21 cellular contexts compared by ENCODE assay signal in genomic region chr22:21970037-21970799, GRCh38. TPM values are rescaled to one million over a fixed set of nuclear protein-coding genes. Genes with fewer than 3 reads are reported as not detected.
DNase-seq lines count a peak whose midpoint lies in the region; ATAC-seq, FAIRE-seq and TF ChIP-seq lines count a peak whose summit lies in the region.
"Had no signal": no experiment of that assay in that cellular context is flagged by ENCODE, and none has a peak within 500 bp of the region (broad histone marks: within the 10 kb centered on the region; RNA-seq: fewer than 3 reads in every experiment).

No MANE protein-coding gene starts in this region.

- no peak for DNase-seq in HepG2 (ENCODE audit: low spot score)
- no peak for DNase-seq in right lobe of liver
- peak; percentile 74 for DNase-seq in epithelial cell of esophagus (ENCODE audit: low read depth)
- no peak for DNase-seq in keratinocyte (ENCODE audit: low read depth, low spot score)
- no peak for DNase-seq in urothelium cell line (ENCODE audit: low spot score)
- DNase-seq in NCI-H69 (lab: John Stamatoyannopoulos, UW), result no peak
- DNase-seq in mesendoderm, result no peak
- DNase-seq: 8988T; CD4-positive, CD25-positive, alpha-beta regulatory T cell; CD8-positive, alpha-beta memory T cell; COR-L47; H7; HFFc6 had no signal

- 96% methylated on average over 7 of the region's 19 CpGs for WGBS in HepG2 (ENCODE audit: low lambda C conversion rate)
- 93% methylated on average over 7 of the region's 19 CpGs for WGBS in right lobe of liver (ENCODE audit: insufficient coverage, low coverage, low lambda C conversion rate, missing lambda C conversion rate)
- WGBS in mesendoderm (ENCODE audit: extremely low coverage, insufficient coverage, low lambda C conversion rate), result 100% methylated on average over 2 of the region's 19 CpGs

- no peak overlapping the region for H3K27ac ChIP-seq in HepG2 (ENCODE audit: extremely low read length, insufficient read depth, low read length)
- H3K27ac ChIP-seq in right lobe of liver, result no peak overlapping the region
- no peak overlapping the region for H3K27ac ChIP-seq in keratinocyte (ENCODE audit: control insufficient read depth, insufficient read depth, low read length)
- no peak overlapping the region for H3K27ac ChIP-seq in mesendoderm (ENCODE audit: low read depth, low read length)
- H3K27ac ChIP-seq: BLaER1 treated with 17β-estradiol and CSF1 and Interleukin-3, amounts not matched to agents 10 nM and 100 nM had no signal

- dilution Hi-C loops in keratinocyte (cut with MboI; ENCODE audit: extremely low pct_ligation_motif_present, low sequenced_read_pairs), result no loop called here

- peaks cover 30 to 84% of the 10 kb centered on the region in 2 experiments for H3K36me3 ChIP-seq in HepG2 (replicated peaks in 1 of 2; ENCODE audit: control insufficient read depth in 1 of 2, insufficient read depth in 2 of 2, low read length in 2 of 2)
- peaks cover 7 to 93% (median 32%) of the 10 kb centered on the region in 4 donors for H3K36me3 ChIP-seq in right lobe of liver
- peaks cover 59 to 60% of the 10 kb centered on the region in 2 experiments for H3K36me3 ChIP-seq in keratinocyte (ENCODE audit: control insufficient read depth in 2 of 2, extremely low read depth in 1 of 2, insufficient read depth in 2 of 2, low read length in 2 of 2)
- H3K36me3 ChIP-seq in mesendoderm (ENCODE audit: control insufficient read depth, insufficient read depth, low read length), result peaks cover 11% of the 10 kb centered on the region

- H4K20me1 ChIP-seq in HepG2 (ENCODE audit: insufficient read depth, low read length) (no peaks in the 10 kb centered on the region), keratinocyte (ENCODE audit: control insufficient read depth, extremely low read depth, insufficient read depth, low read length) (peaks cover 5% of the 10 kb centered on the region)

- H3K56ac ChIP-seq in mesendoderm (ENCODE audit: low read length), result no peak overlapping the region

- no peak overlapping the region for H2BK15ac ChIP-seq in mesendoderm (replicated peaks; ENCODE audit: low read depth)

- H3K27me3 ChIP-seq in HepG2 (ENCODE audit: control insufficient read depth in 1 of 2, insufficient read depth in 2 of 2, low read length in 2 of 2) (no peaks in the 10 kb centered on the region), right lobe of liver (no peaks in the 10 kb centered on the region), keratinocyte (ENCODE audit: control insufficient read depth, extremely low read depth, insufficient read depth, low read length) (no peaks in the 10 kb centered on the region), mesendoderm (ENCODE audit: insufficient read depth, low read length, poor library complexity) (no peaks in the 10 kb centered on the region)
- H3K27me3 ChIP-seq: BLaER1 treated with 17β-estradiol and CSF1 and Interleukin-3, amounts not matched to agents 10 nM and 100 nM had no signal

- TF ChIP-seq POLR2A in HepG2 (IDR thresholded peaks at IDR 0.05; ENCODE audit: insufficient read depth in 1 of 2, low read depth in 2 of 2, low read length in 2 of 2), result no peak
- TF ChIP-seq POLR2A in right lobe of liver (IDR thresholded peaks at IDR 0.05), result no peak

- no peak overlapping the region for H2BK120ac ChIP-seq in mesendoderm (ENCODE audit: low read depth, low read length)

- H2AFZ ChIP-seq in HepG2 (ENCODE audit: low read length) (no peak overlapping the region), keratinocyte (ENCODE audit: control insufficient read depth, low read length) (no peak overlapping the region)
- H2AFZ ChIP-seq: GM23338 had no signal

- no peak overlapping the region for H3K23ac ChIP-seq in mesendoderm (ENCODE audit: low read length)

- H3K18ac ChIP-seq in mesendoderm (ENCODE audit: low read length), result no peak overlapping the region

- H3K4me2 ChIP-seq in HepG2 (ENCODE audit: low read depth, low read length) (no peak overlapping the region), keratinocyte (ENCODE audit: control insufficient read depth, extremely low read depth, insufficient read depth, low read depth, low read length) (no peak overlapping the region), mesendoderm (ENCODE audit: low read length) (no peak overlapping the region)
- H3K4me2 ChIP-seq: BLaER1 treated with 17β-estradiol and CSF1 and Interleukin-3, amounts not matched to agents 10 nM and 100 nM; GM23338 had no signal

- in situ Hi-C loops in HepG2 (cut with HindIII; ENCODE audit: extremely low pct_ligation_motif_present, low pct_unique_long_range_greater_than_20kb), result no loop called here

- no peak for TF ChIP-seq CTCF in HepG2 (CRISPR knock-in tag; IDR thresholded peaks at IDR 0.05)
- TF ChIP-seq CTCF in right lobe of liver (IDR thresholded peaks at IDR 0.05), result no peak
- peak; percentile 24 for TF ChIP-seq CTCF in epithelial cell of esophagus (IDR thresholded peaks at IDR 0.05; ENCODE audit: insufficient read depth, low read depth, low read length, missing control alignments)
- peak; percentile 24 to 58 (median 37) for TF ChIP-seq CTCF in keratinocyte (optimal IDR thresholded peaks at IDR 0.05 in 1 of 3, IDR thresholded peaks at IDR 0.05 in 1 of 3, conservative IDR thresholded peaks at IDR 0.05 in 1 of 3; ENCODE audit: extremely low read depth in 1 of 3, insufficient read depth in 2 of 3, low read length in 3 of 3)

- no peak overlapping the region for H4K8ac ChIP-seq in mesendoderm (ENCODE audit: low read depth, low read length)

- H3K4me3 ChIP-seq in HepG2 (replicated peaks in 1 of 3; ENCODE audit: insufficient read depth in 1 of 3, low read depth in 2 of 3, low read length in 3 of 3) (no peak overlapping the region), right lobe of liver (no peak overlapping the region), epithelial cell of esophagus (ENCODE audit: low read length) (no peak overlapping the region), keratinocyte (ENCODE audit: control insufficient read depth in 2 of 3, extremely low read depth in 1 of 3, insufficient read depth in 2 of 3, low read depth in 1 of 3, low read length in 3 of 3) (no peak overlapping the region), mesendoderm (ENCODE audit: low read length) (no peak overlapping the region)
- H3K4me3 ChIP-seq: BLaER1 treated with 17β-estradiol and CSF1 and Interleukin-3, amounts not matched to agents 10 nM and 100 nM; GM23338 had no signal

- no peaks in the 10 kb centered on the region for H3K9me1 ChIP-seq in keratinocyte (ENCODE audit: control insufficient read depth, extremely low read depth, insufficient read depth, low read length)

- no TSS peak for BruUV-seq in HepG2 (replicated peaks; lab: Mats Ljungman, UMichigan)

- no peaks in the 10 kb centered on the region for H3K79me1 ChIP-seq in mesendoderm (ENCODE audit: low read length)

- TF ChIP-seq RAD21 in HepG2 (CRISPR knock-in tag; IDR thresholded peaks at IDR 0.05), result no peak

- POLR2A ChIA-PET in HepG2 (lab: Yijun Ruan, JAX), result interaction anchor here (1.3 kb wide), 1 partner anchor 12 kb away, joined by 5 read pairs; the partner anchor contains the start of gene TOP3B

- TF ChIP-seq EP300 in HepG2 (IDR thresholded peaks at IDR 0.05; ENCODE audit: low read depth in 2 of 2, low read length in 2 of 2), result no peak
- no peak for TF ChIP-seq EP300 in HepG2 (CRISPR knock-in tag; IDR thresholded peaks at IDR 0.05; ENCODE audit: borderline replicate concordance)

- intact Hi-C loops in HepG2 (cut with micrococcal nuclease; ENCODE audit: unreplicated experiment), result no loop called here
- intact Hi-C loops in right lobe of liver (cut with DNase I), result no loop called here

- no peak overlapping the region for H3K4ac ChIP-seq in mesendoderm (ENCODE audit: low read depth, low read length)

- no peaks in the 10 kb centered on the region for H3K79me2 ChIP-seq in HepG2 (ENCODE audit: insufficient read depth, low read length)
- no peaks in the 10 kb centered on the region for H3K79me2 ChIP-seq in keratinocyte (ENCODE audit: control insufficient read depth, insufficient read depth, low read length)
- H3K79me2 ChIP-seq in mesendoderm (ENCODE audit: control insufficient read depth, insufficient read depth, low read length), result no peaks in the 10 kb centered on the region

- H3K9ac ChIP-seq in HepG2 (ENCODE audit: insufficient read depth, low read depth, low read length) (no peak overlapping the region), keratinocyte (ENCODE audit: control insufficient read depth, extremely low read depth, insufficient read depth, low read length) (no peak overlapping the region), mesendoderm (ENCODE audit: low read length) (no peak overlapping the region)
- H3K9ac ChIP-seq: BLaER1 treated with 17β-estradiol and CSF1 and Interleukin-3, amounts not matched to agents 10 nM and 100 nM had no signal

- no peaks in the 10 kb centered on the region for H3K4me1 ChIP-seq in HepG2 (ENCODE audit: insufficient read depth, low read length)
- no peaks in the 10 kb centered on the region for H3K4me1 ChIP-seq in right lobe of liver
- peaks cover 6% of the 10 kb centered on the region for H3K4me1 ChIP-seq in keratinocyte (ENCODE audit: control insufficient read depth, extremely low read depth, insufficient read depth, low read length)
- H3K4me1 ChIP-seq in mesendoderm (ENCODE audit: control insufficient read depth, low read depth, low read length), result no peaks in the 10 kb centered on the region

- H3K9me3 ChIP-seq in HepG2 (ENCODE audit: low read length) (no peaks in the 10 kb centered on the region), right lobe of liver (no peaks in the 10 kb centered on the region), keratinocyte (ENCODE audit: control insufficient read depth, low read depth, low read length) (no peaks in the 10 kb centered on the region)
- H3K9me3 ChIP-seq: BLaER1 treated with 17β-estradiol and CSF1 and Interleukin-3, amounts not matched to agents 10 nM and 100 nM had no signal

- H2BK5ac ChIP-seq in mesendoderm (ENCODE audit: low read length), result no peak overlapping the region

- ATAC-seq in HepG2 (no peak), right lobe of liver (no peak), GM21515 (IDR thresholded peaks at IDR 0.05; ENCODE audit: unreplicated experiment) (no peak)
- ATAC-seq: GM23338, HCT116 had no signal

- FAIRE-seq in HepG2 (lab: Jason Lieb, UNC) (no peak), keratinocyte (lab: Jason Lieb, UNC) (no peak), urothelium cell line (lab: Jason Lieb, UNC) (peak; percentile 35)
- FAIRE-seq: G401.6, GM12892, GM18507, HTR-8/SVneo had no signal

- CTCF ChIA-PET in HepG2 (lab: Yijun Ruan, JAX; ENCODE audit: low intra/inter-chr PET ratio, low total read pairs), result no interaction called here

- H4K5ac ChIP-seq in mesendoderm (ENCODE audit: low read length), result no peak overlapping the region

- H2AK5ac ChIP-seq in mesendoderm (ENCODE audit: low read length), result no peak overlapping the region

RNA-seq across cellular contexts. Expression of gene TOP3B, which starts 12.4 kb away (rescaled TPM):
- 18.2 and 28.5 TPM in 2 replicates for total RNA-seq in HepG2 (2016; rRNA removed; fragmentation: Illumina TruSeq; extraction: Trizol)
- total RNA-seq in HepG2 (2016; cell fraction: cytosol; rRNA removed; fragmentation: Illumina TruSeq; extraction: Trizol; ENCODE audit: low read depth), result 15.2 and 19.6 TPM in 2 replicates
- 16.3 and 26.7 TPM in 2 replicates for total RNA-seq in HepG2 (2016; cell fraction: insoluble cytoplasmic fraction; rRNA removed; fragmentation: Illumina TruSeq; extraction: Trizol)
- total RNA-seq in HepG2 (2016; cell fraction: membrane; rRNA removed; fragmentation: Illumina TruSeq; extraction: Trizol), result 11.0 and 11.7 TPM in 2 replicates
- 44.1 and 55.2 TPM in 2 replicates for total RNA-seq in HepG2 (2016; cell fraction: nucleus; rRNA removed; fragmentation: Illumina TruSeq; extraction: Trizol)
- 29.7 and 36.2 TPM in 2 replicates for polyA plus RNA-seq in HepG2 (2011; rRNA removed)
- 8.8 and 12.0 TPM in 2 replicates for polyA plus RNA-seq in HepG2 (2011; cell fraction: cytosol; rRNA removed)
- 321 and 373 TPM in 2 replicates for polyA plus RNA-seq in HepG2 (2011; cell fraction: nucleus; rRNA removed)
- polyA plus RNA-seq in HepG2 (2012), result 22.3 and 45.3 TPM in 2 replicates
- 1.6 and 1.8 TPM in 2 replicates for polyA plus RNA-seq in HepG2 (2016; cell fraction: cytosol; fragmentation: Illumina TruSeq; extraction: Trizol; ENCODE audit: low read depth)
- polyA plus RNA-seq in HepG2 (2016; cell fraction: insoluble cytoplasmic fraction; fragmentation: Illumina TruSeq; extraction: Trizol; ENCODE audit: low read depth), result 13.9 and 14.0 TPM in 2 replicates
- 2.7 and 2.9 TPM in 2 replicates for polyA plus RNA-seq in HepG2 (2016; cell fraction: membrane; fragmentation: Illumina TruSeq; extraction: Trizol; ENCODE audit: low read depth)
- polyA plus RNA-seq in HepG2 (2016; cell fraction: nucleus; fragmentation: Illumina TruSeq; extraction: Trizol; ENCODE audit: insufficient read depth, low read depth), result 115 and 122 TPM in 2 replicates
- 29.4 and 31.9 TPM in 2 replicates for polyA minus RNA-seq in HepG2 (2011; rRNA and poly(A)+ RNA removed; ENCODE audit: low replicate concordance)
- polyA minus RNA-seq in HepG2 (2011; cell fraction: cytosol; rRNA and poly(A)+ RNA removed), result 3.7 and 5.9 TPM in 2 replicates
- polyA minus RNA-seq in HepG2 (2011; cell fraction: nucleus; rRNA and poly(A)+ RNA removed), result 49.7 and 52.4 TPM in 2 replicates
- 10 to 100 TPM; 13.5 to 20.4 (median 15.6) TPM for total RNA-seq in right lobe of liver
- 13.8 to 14.8 TPM (median 13.9 TPM) in 3 replicates for polyA plus RNA-seq in keratinocyte
- polyA plus RNA-seq in keratinocyte (2011; ENCODE audit: low read depth), result 10.8 TPM
- 4.6 and 7.0 TPM in 2 replicates for polyA plus RNA-seq in keratinocyte (2011; cell fraction: cytosol; rRNA removed)
- polyA plus RNA-seq in keratinocyte (2011; cell fraction: nucleus; rRNA removed), result 59.0 and 81.0 TPM in 2 replicates
- 19.8 and 26.6 TPM in 2 replicates for polyA plus RNA-seq in keratinocyte (2012; ENCODE audit: low replicate concordance)
- 17.4 to 39.6 TPM (median 24.1 TPM) in 3 replicates for polyA minus RNA-seq in keratinocyte
- 4.4 TPM for polyA minus RNA-seq in keratinocyte (2011; cell fraction: cytosol; rRNA and poly(A)+ RNA removed)
- 29.4 and 30.1 TPM in 2 replicates for polyA minus RNA-seq in keratinocyte (2011; cell fraction: nucleus; rRNA and poly(A)+ RNA removed)
- polyA plus RNA-seq in mesendoderm (2013, experiment 1 of 2), result 21.9 TPM
- polyA plus RNA-seq in mesendoderm (2013, experiment 2 of 2), result 23.7 TPM

RNA-seq across cellular contexts. Expression of gene PPM1F, which starts 17.6 kb away (rescaled TPM):
- total RNA-seq in HepG2 (2016; rRNA removed; fragmentation: Illumina TruSeq; extraction: Trizol) (19.6 and 20.4 TPM in 2 replicates), right lobe of liver (10 to 100 TPM in 4 of 6 experiments, 1 to 10 TPM in 2; 5.0 to 19.4 (median 12.8) TPM)
- total RNA-seq in HepG2 (2016; cell fraction: cytosol; rRNA removed; fragmentation: Illumina TruSeq; extraction: Trizol; ENCODE audit: low read depth), result 1.8 TPM in 2 replicates
- 19.5 and 19.8 TPM in 2 replicates for total RNA-seq in HepG2 (2016; cell fraction: insoluble cytoplasmic fraction; rRNA removed; fragmentation: Illumina TruSeq; extraction: Trizol)
- total RNA-seq in HepG2 (2016; cell fraction: membrane; rRNA removed; fragmentation: Illumina TruSeq; extraction: Trizol), result 5.8 and 7.5 TPM in 2 replicates
- total RNA-seq in HepG2 (2016; cell fraction: nucleus; rRNA removed; fragmentation: Illumina TruSeq; extraction: Trizol), result 13.2 and 13.5 TPM in 2 replicates
- polyA plus RNA-seq in HepG2 (2011; rRNA removed) (11.0 and 14.4 TPM in 2 replicates), keratinocyte (15.6 to 21.8 TPM (median 18.2 TPM) in 3 replicates)
- 8.9 and 10.5 TPM in 2 replicates for polyA plus RNA-seq in HepG2 (2011; cell fraction: cytosol; rRNA removed)
- 51.0 and 62.2 TPM in 2 replicates for polyA plus RNA-seq in HepG2 (2011; cell fraction: nucleus; rRNA removed)
- polyA plus RNA-seq in HepG2 (2012), result 7.7 and 10.0 TPM in 2 replicates
- 1.2 and 1.9 TPM in 2 replicates for polyA plus RNA-seq in HepG2 (2016; cell fraction: cytosol; fragmentation: Illumina TruSeq; extraction: Trizol; ENCODE audit: low read depth)
- 11.3 and 12.7 TPM in 2 replicates for polyA plus RNA-seq in HepG2 (2016; cell fraction: insoluble cytoplasmic fraction; fragmentation: Illumina TruSeq; extraction: Trizol; ENCODE audit: low read depth)
- polyA plus RNA-seq in HepG2 (2016; cell fraction: membrane; fragmentation: Illumina TruSeq; extraction: Trizol; ENCODE audit: low read depth), result 3.0 and 4.1 TPM in 2 replicates
- polyA plus RNA-seq in HepG2 (2016; cell fraction: nucleus; fragmentation: Illumina TruSeq; extraction: Trizol; ENCODE audit: insufficient read depth, low read depth), result 19.5 and 30.2 TPM in 2 replicates
- 9.9 and 30.7 TPM in 2 replicates for polyA minus RNA-seq in HepG2 (2011; rRNA and poly(A)+ RNA removed; ENCODE audit: low replicate concordance)
- 9.1 and 9.8 TPM in 2 replicates for polyA minus RNA-seq in HepG2 (2011; cell fraction: cytosol; rRNA and poly(A)+ RNA removed)
- polyA minus RNA-seq in HepG2 (2011; cell fraction: nucleus; rRNA and poly(A)+ RNA removed), result 7.8 and 8.6 TPM in 2 replicates
- polyA plus RNA-seq in keratinocyte (2011; ENCODE audit: low read depth), result 6.5 TPM
- polyA plus RNA-seq in keratinocyte (2011; cell fraction: cytosol; rRNA removed), result 11.6 and 17.2 TPM in 2 replicates
- polyA plus RNA-seq in keratinocyte (2011; cell fraction: nucleus; rRNA removed), result 30.9 and 41.7 TPM in 2 replicates
- 14.4 and 22.8 TPM in 2 replicates for polyA plus RNA-seq in keratinocyte (2012; ENCODE audit: low replicate concordance)
- 12.7 to 36.0 TPM (median 14.8 TPM) in 3 replicates for polyA minus RNA-seq in keratinocyte
- 21.7 TPM for polyA minus RNA-seq in keratinocyte (2011; cell fraction: cytosol; rRNA and poly(A)+ RNA removed)
- 15.7 and 19.9 TPM in 2 replicates for polyA minus RNA-seq in keratinocyte (2011; cell fraction: nucleus; rRNA and poly(A)+ RNA removed)
- polyA plus RNA-seq in mesendoderm (2013, experiment 1 of 2), result 12.7 TPM
- 15.2 TPM for polyA plus RNA-seq in mesendoderm (2013, experiment 2 of 2)

Comparison
In these comparisons a context has a peak if more than half of its experiments do, and no peak if none do; other contexts are left out.
1. CTCF ChIP-seq: peak in epithelial cell of esophagus (single experiment) and keratinocyte (3 of 3); none in HepG2 (single experiment) and right lobe of liver (0 of 4).